Comparison of ENCODE assay signal across 35 cellular contexts in genomic region chr2:6236317-6236716, GRCh38.
"Had no signal": no experiment of that assay in that cellular context is flagged by ENCODE, and none has a peak within 500 bp of the region (broad histone marks: within the 10 kb centered on the region; RNA-seq: fewer than 3 reads in every experiment).

No MANE protein-coding gene starts in this region.

- H3K27ac Mint-ChIP-seq: activated CD4-positive, alpha-beta T cell treated with anti-CD3 and anti-CD28 coated beads, Interleukin-2, amount 10 ng/mL, durations not matched to agents 24 days and 14 days; activated CD8-positive, alpha-beta T cell treated with anti-CD3 and anti-CD28 coated beads, Interleukin-2, amount 10 ng/mL, durations not matched to agents 7 days and 5 days; activated naive CD8-positive, alpha-beta T cell; activated naive CD8-positive, alpha-beta T cell treated with anti-CD3 and anti-CD28 coated beads, Interleukin-2, amount 50 U/mL, for 24 hours; activated T-cell treated with anti-CD3 and anti-CD28 coated beads, Interleukin-2, amount 50 U/mL, for 24 hours; activated T-helper 2 cell treated with anti-CD3 and anti-CD28 coated beads, Interferon-gamma antibody, Interleukin-2, Interleukin-4, amounts not matched to agents 10 μg/mL and 5 μg/mL and 100 μg/mL, durations not matched to agents 14 hours and 24 hours and 36 hours had no signal

- H3K4me1 ChIP-seq: Peyer's patch, SJSA1 had no signal

- H3K27ac ChIP-seq: brain microvascular endothelial cell, Peyer's patch, SJSA1, WERI-Rb-1 had no signal

- H3K36me3 Mint-ChIP-seq: activated naive CD8-positive, alpha-beta T cell had no signal

- H3K4me1 Mint-ChIP-seq: activated CD4-positive, alpha-beta T cell treated with anti-CD3 and anti-CD28 coated beads, Interleukin-2, amount 10 ng/mL, durations not matched to agents 24 days and 14 days; activated naive CD8-positive, alpha-beta T cell treated with anti-CD3 and anti-CD28 coated beads, Interleukin-2, amount 50 U/mL, for 24 hours had no signal

- H3K36me3 ChIP-seq: brain microvascular endothelial cell, MG63, Peyer's patch, SJSA1, WERI-Rb-1 had no signal

- H3K4me3 Mint-ChIP-seq: activated CD4-positive, alpha-beta T cell treated with anti-CD3 and anti-CD28 coated beads, Interleukin-2, amount 10 ng/mL, durations not matched to agents 24 days and 14 days; activated CD8-positive, alpha-beta T cell treated with anti-CD3 and anti-CD28 coated beads, Interleukin-2, amount 10 ng/mL, durations not matched to agents 7 days and 5 days; activated naive CD8-positive, alpha-beta T cell; activated naive CD8-positive, alpha-beta T cell treated with anti-CD3 and anti-CD28 coated beads, Interleukin-2, amount 50 U/mL, for 24 hours; activated T-cell treated with anti-CD3 and anti-CD28 coated beads, Interleukin-2, amount 50 U/mL, for 24 hours had no signal

- DNase-seq: activated CD4-positive, alpha-beta T cell treated with anti-CD3 and anti-CD28 coated beads for 1 hour; activated CD4-positive, alpha-beta T cell treated with anti-CD3 and anti-CD28 coated beads, Interleukin-2, amount 10 ng/mL, durations not matched to agents 24 days and 14 days; activated CD4-positive, alpha-beta T cell treated with anti-CD3 and anti-CD28 coated beads, Interleukin-2, amount 50 U/mL, for 48 hours; activated CD4-positive, CD25-positive, alpha-beta regulatory T cell; activated CD8-positive, alpha-beta T cell treated with anti-CD3 and anti-CD28 coated beads, Interleukin-2, amount 10 ng/mL, durations not matched to agents 7 days and 5 days; activated gamma-delta T cell; activated naive CD4-positive, alpha-beta T cell treated with Interleukin-2 at 50 U/mL for 16 hours; activated naive CD8-positive, alpha-beta T cell treated with anti-CD3 and anti-CD28 coated beads, Interleukin-2, amount 50 U/mL, for 24 hours; activated T-cell treated with anti-CD3 and anti-CD28 coated beads, Interleukin-2, amount 50 U/mL, for 24 hours; anterior cingulate cortex; brain microvascular endothelial cell; central memory CD4-positive, alpha-beta T cell; Kasumi-1; KBM-7; MG63; NCI-H1048; NCI-H1105 treated with DMSO at 0.1 percent for 48 hours; NCI-H1436; NCI-H1694; NCI-H2029; NCI-H2171 treated with DMSO at 0.1 percent for 48 hours; NCI-H2227 treated with DMSO at 0.1 percent for 48 hours; NCI-H446; NCI-H510A treated with DMSO at 0.1 percent for 48 hours; NCI-H526 treated with DMSO at 0.1 percent for 48 hours; NCI-H82; PC-3; Peyer's patch; RPMI8226; SHP77 treated with DMSO at 0.1 percent for 48 hours; T1000; WERI-Rb-1 had no signal

- H3K9me3 ChIP-seq: MG63, Peyer's patch, SJSA1 had no signal

- ATAC-seq: activated CD8-positive, alpha-beta T cell treated with anti-CD3 and anti-CD28 coated beads, Interleukin-2, amount 10 ng/mL, durations not matched to agents 7 days and 5 days; activated naive CD8-positive, alpha-beta T cell treated with anti-CD3 and anti-CD28 coated beads, Interleukin-2, amount 50 U/mL, for 24 hours; PC-3 had no signal

- H3K27me3 ChIP-seq: brain microvascular endothelial cell, MG63, Peyer's patch, SJSA1 had no signal

- H3K4me3 ChIP-seq: MG63, Peyer's patch, SJSA1 had no signal

- H3K27me3 Mint-ChIP-seq: activated CD4-positive, alpha-beta T cell treated with anti-CD3 and anti-CD28 coated beads, Interleukin-2, amount 10 ng/mL, durations not matched to agents 24 days and 14 days; activated naive CD8-positive, alpha-beta T cell; activated naive CD8-positive, alpha-beta T cell treated with anti-CD3 and anti-CD28 coated beads, Interleukin-2, amount 50 U/mL, for 24 hours; activated T-cell treated with anti-CD3 and anti-CD28 coated beads, Interleukin-2, amount 50 U/mL, for 24 hours had no signal

- H3K9me3 Mint-ChIP-seq: activated naive CD8-positive, alpha-beta T cell treated with anti-CD3 and anti-CD28 coated beads, Interleukin-2, amount 50 U/mL, for 24 hours had no signal
